Comparison of ENCODE assay signal across 25 cellular contexts in genomic region chr14:24117179-24117578, GRCh38. TPM values are rescaled to one million over a fixed set of nuclear protein-coding genes. Genes with fewer than 3 reads are reported as not detected.
DNase-seq lines count a peak whose midpoint lies in the region; ATAC-seq and TF ChIP-seq lines count a peak whose summit lies in the region.
"Had no signal": no experiment of that assay in that cellular context is flagged by ENCODE, and none has a peak within 500 bp of the region (broad histone marks: within the 10 kb centered on the region; RNA-seq: fewer than 3 reads in every experiment).

No MANE protein-coding gene starts in this region.

- H3K9me3 ChIP-seq in CD4-positive, alpha-beta T cell (ENCODE audit: control insufficient read depth, low read length), result no peaks in the 10 kb centered on the region
- no peaks in the 10 kb centered on the region for H3K9me3 ChIP-seq in liver (ENCODE audit: control insufficient read depth in 4 of 4, low read length in 3 of 4)
- H3K9me3 ChIP-seq in uterus, result no peaks in the 10 kb centered on the region
- H3K9me3 ChIP-seq: Caco-2 had no signal

- peak; percentile 14 to 27 for TF ChIP-seq RAD21 in liver (IDR thresholded peaks at IDR 0.05)

- intact Hi-C loops in CD4-positive, alpha-beta T cell (cut with DNase I, micrococcal nuclease), result loop anchor here in 1 of 2 experiments (2.0 to 10.0 kb wide), 3 partner anchors 28 to 552 kb away; partner anchors contain the start of gene AP1G2
- intact Hi-C loops in uterus (cut with DNase I; ENCODE audit: low total_unique reads), result no loop called here

- H3K36me3 ChIP-seq in liver (ENCODE audit: control insufficient read depth in 4 of 4, insufficient read depth in 3 of 4, low read depth in 1 of 4, low read length in 3 of 4), result peaks cover 21 to 39% (median 36%) of the 10 kb centered on the region in 4 donors
- no peaks in the 10 kb centered on the region for H3K36me3 ChIP-seq in uterus

- DNase-seq in CD4-positive, alpha-beta T cell, result no peak
- DNase-seq in uterus, result no peak
- no peak for DNase-seq in activated CD8-positive, alpha-beta memory T cell treated with anti-CD3 and anti-CD28 coated beads, Interleukin-2, amount 50 U/mL, for 48 hours
- DNase-seq: Caco-2, H7, HFFc6, Karpas-422, MM.1S, NCI-H1092, NCI-H146, NCI-H2029 treated with DMSO at 0.1 percent for 48 hours, NCI-H2171, NCI-H446, NCI-H69, OCI-M1, SHP77 had no signal

- no peaks in the 10 kb centered on the region for H3K27me3 ChIP-seq in CD4-positive, alpha-beta T cell (ENCODE audit: control insufficient read depth, insufficient read depth, low read length)
- H3K27me3 ChIP-seq in liver (ENCODE audit: control insufficient read depth in 4 of 4, insufficient read depth in 4 of 4, low read length in 3 of 4), result no peaks in the 10 kb centered on the region
- H3K27me3 ChIP-seq in uterus, result no peaks in the 10 kb centered on the region

- no peaks in the 10 kb centered on the region for H3K9me3 Mint-ChIP-seq in CD4-positive, alpha-beta T cell
- H3K9me3 Mint-ChIP-seq in activated T-helper 17 cell treated with anti-CD3 and anti-CD28 coated beads, Interleukin-2, amount 50 U/mL, for 72 hours, result no peaks in the 10 kb centered on the region
- no peaks in the 10 kb centered on the region for H3K9me3 Mint-ChIP-seq in stimulated activated memory B cell treated with anti-CD40 and anti-IgM and Interleukin-4, amounts not matched to agents 10 μg/mL and 1 μg/mL and 100 μg/mL, for 72 hours
- H3K9me3 Mint-ChIP-seq: HFFc6, IgD-negative memory B cell had no signal

- H3K4me1 ChIP-seq in liver (ENCODE audit: control insufficient read depth in 4 of 4, insufficient read depth in 4 of 4, low read length in 3 of 4), result peaks cover 3 to 40% (median 33%) of the 10 kb centered on the region in 4 donors
- H3K4me1 ChIP-seq in uterus, result no peaks in the 10 kb centered on the region
- H3K4me1 ChIP-seq: Caco-2 had no signal

- POLR2A ChIA-PET in CD4-positive, alpha-beta T cell (lab: Charles Lee), result interaction anchor here (1.1 to 7.0 kb wide), 4 partner anchors 19 to 125 kb away, joined by 3 to 296 read pairs (median 62); partner anchors contain the start of genes CHMP4A, EMC9, FITM1 and PSME1

- H3K4me3 Mint-ChIP-seq in CD4-positive, alpha-beta T cell, result no peak overlapping the region
- no peak overlapping the region for H3K4me3 Mint-ChIP-seq in activated T-helper 17 cell treated with anti-CD3 and anti-CD28 coated beads, Interleukin-2, amount 50 U/mL, for 72 hours
- no peak overlapping the region for H3K4me3 Mint-ChIP-seq in stimulated activated memory B cell treated with anti-CD40 and anti-IgM and Interleukin-4, amounts not matched to agents 10 μg/mL and 1 μg/mL and 100 μg/mL, for 72 hours
- H3K4me3 Mint-ChIP-seq: CD14-positive monocyte had no signal

- ATAC-seq in CD4-positive, alpha-beta T cell (ENCODE audit: poor library complexity), result no peak
- ATAC-seq in activated T-helper 17 cell treated with anti-CD3 and anti-CD28 coated beads, Interleukin-2, amount 50 U/mL, for 72 hours (replicated peaks), result no peak
- no peak for ATAC-seq in stimulated activated memory B cell treated with anti-CD40 and anti-IgM and Interleukin-4, amounts not matched to agents 10 μg/mL and 1 μg/mL and 100 μg/mL, for 72 hours
- no peak for ATAC-seq in HG03342 (IDR thresholded peaks at IDR 0.05; ENCODE audit: unreplicated experiment)

- TF ChIP-seq CTCF in CD4-positive, alpha-beta T cell (IDR thresholded peaks at IDR 0.05), result no peak
- TF ChIP-seq CTCF in liver (IDR thresholded peaks at IDR 0.05; ENCODE audit: low read depth, low read length, missing input control), result no peak
- TF ChIP-seq CTCF in uterus (IDR thresholded peaks at IDR 0.05), result no peak

- H3K4me1 Mint-ChIP-seq in CD4-positive, alpha-beta T cell (ENCODE audit: low read depth), result peaks cover 35% of the 10 kb centered on the region
- H3K4me1 Mint-ChIP-seq in activated T-helper 17 cell treated with anti-CD3 and anti-CD28 coated beads, Interleukin-2, amount 50 U/mL, for 72 hours, result peaks cover 24% of the 10 kb centered on the region
- peaks cover 42% of the 10 kb centered on the region for H3K4me1 Mint-ChIP-seq in stimulated activated memory B cell treated with anti-CD40 and anti-IgM and Interleukin-4, amounts not matched to agents 10 μg/mL and 1 μg/mL and 100 μg/mL, for 72 hours

- CTCF ChIA-PET in CD4-positive, alpha-beta T cell (lab: Charles Lee), result interaction anchor here (0.8 to 1.3 kb wide), 3 partner anchors 8 to 179 kb away, joined by 3 to 4 read pairs (median 3); partner anchors contain the start of gene IRF9

- 47% methylated on average over 6 of the region's 6 CpGs for WGBS in liver

- peaks cover 86% of the 10 kb centered on the region for H3K36me3 Mint-ChIP-seq in CD4-positive, alpha-beta T cell (ENCODE audit: low read depth)
- H3K36me3 Mint-ChIP-seq in activated T-helper 17 cell treated with anti-CD3 and anti-CD28 coated beads, Interleukin-2, amount 50 U/mL, for 72 hours (ENCODE audit: low read depth), result peaks cover 78% of the 10 kb centered on the region
- H3K36me3 Mint-ChIP-seq in stimulated activated memory B cell treated with anti-CD40 and anti-IgM and Interleukin-4, amounts not matched to agents 10 μg/mL and 1 μg/mL and 100 μg/mL, for 72 hours, result peaks cover 54% of the 10 kb centered on the region

- H3K27ac ChIP-seq in CD4-positive, alpha-beta T cell (ENCODE audit: low read depth, low read length), result no peak overlapping the region
- H3K27ac ChIP-seq in liver (ENCODE audit: low read depth in 1 of 2, low read length in 2 of 2), result peak overlapping the region; percentile 29 to 100
- no peak overlapping the region for H3K27ac ChIP-seq in uterus
- H3K27ac ChIP-seq: HL-60, SK-N-MC had no signal

- H3K27me3 Mint-ChIP-seq in CD4-positive, alpha-beta T cell, result no peaks in the 10 kb centered on the region
- no peaks in the 10 kb centered on the region for H3K27me3 Mint-ChIP-seq in activated T-helper 17 cell treated with anti-CD3 and anti-CD28 coated beads, Interleukin-2, amount 50 U/mL, for 72 hours
- H3K27me3 Mint-ChIP-seq in stimulated activated memory B cell treated with anti-CD40 and anti-IgM and Interleukin-4, amounts not matched to agents 10 μg/mL and 1 μg/mL and 100 μg/mL, for 72 hours, result no peaks in the 10 kb centered on the region
- H3K27me3 Mint-ChIP-seq: IgD-negative memory B cell had no signal

- H3K9ac ChIP-seq in liver (ENCODE audit: low read depth in 1 of 2, low read length in 2 of 2), result peak overlapping the region in 1 of 2 donors; percentile 97

- peak overlapping the region; percentile 98 for H3K27ac Mint-ChIP-seq in CD4-positive, alpha-beta T cell
- peak overlapping the region; percentile 98 for H3K27ac Mint-ChIP-seq in activated T-helper 17 cell treated with anti-CD3 and anti-CD28 coated beads, Interleukin-2, amount 50 U/mL, for 72 hours
- peak overlapping the region; percentile 99 for H3K27ac Mint-ChIP-seq in stimulated activated memory B cell treated with anti-CD40 and anti-IgM and Interleukin-4, amounts not matched to agents 10 μg/mL and 1 μg/mL and 100 μg/mL, for 72 hours
- H3K27ac Mint-ChIP-seq: HFFc6 had no signal

- no peak for TF ChIP-seq POLR2A in uterus (IDR thresholded peaks at IDR 0.05)

- H3K4me3 ChIP-seq in liver (ENCODE audit: low read depth in 1 of 3, low read length in 3 of 3) (peak overlapping the region; percentile 61 to 91 (median 88)), uterus (no peak overlapping the region)
- H3K4me3 ChIP-seq: SK-N-MC had no signal

TF ChIP-seq in liver, 16 proteins besides CTCF, POLR2A, EP300 and RAD21:
- TF ChIP-seq HNF4A (conservative IDR thresholded peaks at IDR 0.05), result peak in 1 of 2 donors; percentile 27
- TF ChIP-seq FOXA2 (IDR thresholded peaks at IDR 0.05), result no peak

RNA-seq across cellular contexts. Expression of gene NRL, which starts 2.4 kb away (rescaled TPM):
- total RNA-seq in CD4-positive, alpha-beta T cell, result 1 to 10 TPM; 1.6 to 1.9 TPM
- 1 to 10 TPM; 1.7 to 2.5 TPM for total RNA-seq in activated T-helper 17 cell treated with anti-CD3 and anti-CD28 coated beads, Interleukin-2, amount 50 U/mL, for 72 hours
- total RNA-seq in liver (1 to 10 TPM; 2.7 to 3.2 TPM), uterus (1 to 10 TPM in 3 of 4 donors, not detected in 1; 1.2 to 1.8 (median 1.3) TPM)
- polyA plus RNA-seq in liver, result 1 to 10 TPM; 1.5 to 2.9 TPM

RNA-seq across cellular contexts. Expression of gene DCAF11, which starts 2.6 kb away (rescaled TPM):
- total RNA-seq in CD4-positive, alpha-beta T cell, result 10 to 100 TPM; 74.8 to 75.3 TPM
- 10 to 100 TPM; 72.4 to 94.8 TPM for total RNA-seq in activated T-helper 17 cell treated with anti-CD3 and anti-CD28 coated beads, Interleukin-2, amount 50 U/mL, for 72 hours
- total RNA-seq in liver, result 100 to 1,000 TPM; 215 to 312 TPM
- 100 to 1,000 TPM in 1 of 2 donors, 10 to 100 TPM in 1; 30.1 to 119 TPM for polyA plus RNA-seq in liver
- total RNA-seq in uterus, result 10 to 100 TPM; 42.9 to 87.4 (median 57.8) TPM

RNA-seq across cellular contexts. Expression of gene FITM1, which starts 13.3 kb away (rescaled TPM):
- 1 to 10 TPM; 1.5 to 1.7 TPM for total RNA-seq in CD4-positive, alpha-beta T cell
- total RNA-seq in activated T-helper 17 cell treated with anti-CD3 and anti-CD28 coated beads, Interleukin-2, amount 50 U/mL, for 72 hours, result under 1 TPM in 1 of 2 donors, not detected in 1; 0.58 TPM
- 1 to 10 TPM; 1.7 to 6.4 TPM for total RNA-seq in liver
- polyA plus RNA-seq in liver, result 10 to 100 TPM; 11.9 to 16.1 TPM
- 1 to 10 TPM in 2 of 4 donors, under 1 TPM in 1, not detected in 1; 0.48 to 2.4 (median 1.3) TPM for total RNA-seq in uterus
- total RNA-seq: H7, HFFc6, RPMI7951 had no signal
- polyA plus RNA-seq: CD14-positive monocyte had no signal

RNA-seq across cellular contexts. Expression of gene PSME1, which starts 18.8 kb away (rescaled TPM):
- 100 to 1,000 TPM; 166 to 171 TPM for total RNA-seq in CD4-positive, alpha-beta T cell
- 100 to 1,000 TPM; 361 to 375 TPM for total RNA-seq in activated T-helper 17 cell treated with anti-CD3 and anti-CD28 coated beads, Interleukin-2, amount 50 U/mL, for 72 hours
- total RNA-seq in liver (10 to 100 TPM; 63.3 to 71.9 TPM), uterus (100 to 1,000 TPM in 2 of 4 donors, 10 to 100 TPM in 2; 81.0 to 175 (median 131) TPM)
- polyA plus RNA-seq in liver, result 100 to 1,000 TPM; 131 to 237 TPM

RNA-seq across cellular contexts. Expression of gene PCK2, which starts 23.1 kb away (rescaled TPM):
- total RNA-seq in CD4-positive, alpha-beta T cell, result 1 to 10 TPM; 5.2 to 7.4 TPM
- 10 to 100 TPM; 31.4 to 57.6 TPM for total RNA-seq in activated T-helper 17 cell treated with anti-CD3 and anti-CD28 coated beads, Interleukin-2, amount 50 U/mL, for 72 hours
- 100 to 1,000 TPM in 1 of 2 donors, 10 to 100 TPM in 1; 39.8 to 205 TPM for total RNA-seq in liver
- 100 to 1,000 TPM; 236 to 250 TPM for polyA plus RNA-seq in liver
- 10 to 100 TPM in 3 of 4 donors, not detected in 1; 13.1 to 19.4 (median 15.1) TPM for total RNA-seq in uterus

Comparison
In these comparisons a context has a peak if more than half of its experiments do, and no peak if none do; other contexts are left out.
1. H3K27ac ChIP-seq: peak in liver (2 of 2); none in CD4-positive, alpha-beta T cell (single experiment) and uterus (0 of 2).
2. H3K4me3 ChIP-seq: peak in liver (3 of 3); none in uterus (0 of 2).
3. Peak in every context shown above with its lines, with median percentiles within 50 percentile points of each other: H3K27ac Mint-ChIP-seq.